In genomic region chr1:5933050-5933449, GRCh38 we compare ENCODE assay signal across 19 cellular contexts.
"Had no signal": no experiment of that assay in that cellular context is flagged by ENCODE, and none has a peak within 500 bp of the region (broad histone marks: within the 10 kb centered on the region; RNA-seq: fewer than 3 reads in every experiment).

No MANE protein-coding gene starts in this region.

- H3K4me3 ChIP-seq: dorsolateral prefrontal cortex, lower lobe of right lung, pancreas, prostate gland, right atrium auricular region, sigmoid colon, spleen, suprapubic skin, thyroid gland had no signal

- H3K9me3 ChIP-seq: lower lobe of right lung, pancreas, prostate gland, right atrium auricular region, sigmoid colon, spleen, suprapubic skin, thyroid gland had no signal

- H3K27me3 Mint-ChIP-seq: stimulated activated memory B cell treated with anti-CD40 and anti-IgM and Interleukin-4, amounts not matched to agents 10 μg/mL and 1 μg/mL and 100 μg/mL, for 72 hours; stimulated activated naive CD8-positive, alpha-beta T cell treated with anti-CD3 and anti-CD28 coated beads, Interleukin-15, amount 100 ng/mL, for 72 hours had no signal

- H3K27me3 ChIP-seq: dorsolateral prefrontal cortex, pancreas, right atrium auricular region, sigmoid colon, spleen, suprapubic skin, thyroid gland had no signal

- H3K4me1 Mint-ChIP-seq: stimulated activated memory B cell treated with anti-CD40 and anti-IgM and Interleukin-4, amounts not matched to agents 10 μg/mL and 1 μg/mL and 100 μg/mL, for 72 hours had no signal

- DNase-seq: dorsolateral prefrontal cortex; effector CD4-positive, alpha-beta T cell; hypothalamus; immature natural killer cell; left ventricle myocardium superior; lower lobe of right lung; natural killer cell; occipital lobe; pancreas; sigmoid colon; spleen; stimulated activated CD4-positive, alpha-beta T cell treated with anti-CD3 and anti-CD28 coated beads, Interleukin-4, amount 100 ng/mL, for 4 hours; stimulated activated naive CD8-positive, alpha-beta T cell treated with anti-CD3 and anti-CD28 coated beads, Interleukin-15, amount 100 ng/mL, for 72 hours; thyroid gland; trophoblast cell had no signal

- H3K36me3 Mint-ChIP-seq: natural killer cell had no signal

- H3K4me3 Mint-ChIP-seq: immature natural killer cell; natural killer cell; stimulated activated memory B cell treated with anti-CD40 and anti-IgM and Interleukin-4, amounts not matched to agents 10 μg/mL and 1 μg/mL and 100 μg/mL, for 72 hours; stimulated activated naive CD8-positive, alpha-beta T cell treated with anti-CD3 and anti-CD28 coated beads, Interleukin-15, amount 100 ng/mL, for 72 hours had no signal

- H3K27ac ChIP-seq: lower lobe of right lung, pancreas, prostate gland, right atrium auricular region, sigmoid colon, spleen, suprapubic skin, thyroid gland had no signal

- H3K4me1 ChIP-seq: lower lobe of right lung, pancreas, prostate gland, right atrium auricular region, sigmoid colon, spleen, thyroid gland had no signal

- H3K9me3 Mint-ChIP-seq: immature natural killer cell; natural killer cell; stimulated activated memory B cell treated with anti-CD40 and anti-IgM and Interleukin-4, amounts not matched to agents 10 μg/mL and 1 μg/mL and 100 μg/mL, for 72 hours; stimulated activated naive CD8-positive, alpha-beta T cell treated with anti-CD3 and anti-CD28 coated beads, Interleukin-15, amount 100 ng/mL, for 72 hours had no signal

- ATAC-seq: left ventricle myocardium superior; lower lobe of right lung; natural killer cell; stimulated activated memory B cell treated with anti-CD40 and anti-IgM and Interleukin-4, amounts not matched to agents 10 μg/mL and 1 μg/mL and 100 μg/mL, for 72 hours; stimulated activated naive CD8-positive, alpha-beta T cell treated with anti-CD3 and anti-CD28 coated beads, Interleukin-15, amount 100 ng/mL, for 72 hours had no signal

- H3K36me3 ChIP-seq: pancreas, prostate gland had no signal

- H3K27ac Mint-ChIP-seq: natural killer cell; stimulated activated memory B cell treated with anti-CD40 and anti-IgM and Interleukin-4, amounts not matched to agents 10 μg/mL and 1 μg/mL and 100 μg/mL, for 72 hours had no signal
